In the genomic region with DNA sequence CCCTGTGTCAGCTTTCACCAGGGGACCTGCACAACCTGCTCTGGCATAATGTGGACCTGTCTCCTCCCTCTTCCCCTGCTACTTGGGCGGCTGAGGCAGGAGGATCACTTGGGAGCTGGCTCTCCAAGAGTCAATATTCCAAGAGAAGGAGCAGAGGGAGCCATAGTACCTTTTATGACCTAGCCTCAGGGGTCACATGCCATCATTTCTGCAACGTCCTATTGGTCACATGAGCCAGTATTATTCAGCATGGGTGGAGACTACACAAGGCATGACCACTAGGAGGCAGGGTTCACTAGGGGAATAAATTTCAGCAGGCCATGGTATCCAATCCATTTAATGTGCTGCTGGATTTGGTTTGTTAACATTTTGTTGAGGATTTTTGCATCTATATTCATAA, we compare ENCODE assay signal across 1 cellular context.
TF ChIP-seq lines count a peak whose summit lies in the region.

No MANE protein-coding gene starts in this region.

TF ChIP-seq in K562, 482 proteins besides CTCF, POLR2A, EP300 and RAD21 (continued from another document):
- TF ChIP-seq, protein P1, sequence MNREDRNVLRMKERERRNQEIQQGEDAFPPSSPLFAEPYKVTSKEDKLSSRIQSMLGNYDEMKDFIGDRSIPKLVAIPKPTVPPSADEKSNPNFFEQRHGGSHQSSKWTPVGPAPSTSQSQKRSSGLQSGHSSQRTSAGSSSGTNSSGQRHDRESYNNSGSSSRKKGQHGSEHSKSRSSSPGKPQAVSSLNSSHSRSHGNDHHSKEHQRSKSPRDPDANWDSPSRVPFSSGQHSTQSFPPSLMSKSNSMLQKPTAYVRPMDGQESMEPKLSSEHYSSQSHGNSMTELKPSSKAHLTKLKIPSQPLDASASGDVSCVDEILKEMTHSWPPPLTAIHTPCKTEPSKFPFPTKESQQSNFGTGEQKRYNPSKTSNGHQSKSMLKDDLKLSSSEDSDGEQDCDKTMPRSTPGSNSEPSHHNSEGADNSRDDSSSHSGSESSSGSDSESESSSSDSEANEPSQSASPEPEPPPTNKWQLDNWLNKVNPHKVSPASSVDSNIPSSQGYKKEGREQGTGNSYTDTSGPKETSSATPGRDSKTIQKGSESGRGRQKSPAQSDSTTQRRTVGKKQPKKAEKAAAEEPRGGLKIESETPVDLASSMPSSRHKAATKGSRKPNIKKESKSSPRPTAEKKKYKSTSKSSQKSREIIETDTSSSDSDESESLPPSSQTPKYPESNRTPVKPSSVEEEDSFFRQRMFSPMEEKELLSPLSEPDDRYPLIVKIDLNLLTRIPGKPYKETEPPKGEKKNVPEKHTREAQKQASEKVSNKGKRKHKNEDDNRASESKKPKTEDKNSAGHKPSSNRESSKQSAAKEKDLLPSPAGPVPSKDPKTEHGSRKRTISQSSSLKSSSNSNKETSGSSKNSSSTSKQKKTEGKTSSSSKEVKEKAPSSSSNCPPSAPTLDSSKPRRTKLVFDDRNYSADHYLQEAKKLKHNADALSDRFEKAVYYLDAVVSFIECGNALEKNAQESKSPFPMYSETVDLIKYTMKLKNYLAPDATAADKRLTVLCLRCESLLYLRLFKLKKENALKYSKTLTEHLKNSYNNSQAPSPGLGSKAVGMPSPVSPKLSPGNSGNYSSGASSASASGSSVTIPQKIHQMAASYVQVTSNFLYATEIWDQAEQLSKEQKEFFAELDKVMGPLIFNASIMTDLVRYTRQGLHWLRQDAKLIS (CRISPR knock-in tag; IDR thresholded peaks at IDR 0.05): no peak
- TF ChIP-seq DACH1 (IDR thresholded peaks at IDR 0.05; ENCODE audit: partially characterized antibody) (no peak), CTCFL (IDR thresholded peaks at IDR 0.05; ENCODE audit: borderline replicate concordance, insufficient read depth, low read depth, low read length, poor library complexity, severe bottlenecking) (no peak), STAG1 (CRISPR knock-in tag; IDR thresholded peaks at IDR 0.05; ENCODE audit: borderline replicate concordance) (no peak), ASH1L (IDR thresholded peaks at IDR 0.05; ENCODE audit: borderline replicate concordance, low read depth, partially characterized antibody) (no peak), FOXP1 (CRISPR knock-in tag; IDR thresholded peaks at IDR 0.05) (no peak), CHD4 (IDR thresholded peaks at IDR 0.05; ENCODE audit: insufficient read depth, insufficient replicate concordance, low read depth, low read length, poor library complexity, severe bottlenecking) (no peak)
